Comparison of ENCODE assay signal across 13 cellular contexts in genomic region chr2:173101687-173102086, GRCh38. TPM values are rescaled to one million over a fixed set of nuclear protein-coding genes. Genes with fewer than 3 reads are reported as not detected.
DNase-seq lines count a peak whose midpoint lies in the region; ATAC-seq and FAIRE-seq lines count a peak whose summit lies in the region.
"Had no signal": no experiment of that assay in that cellular context is flagged by ENCODE, and none has a peak within 500 bp of the region (broad histone marks: within the 10 kb centered on the region; RNA-seq: fewer than 3 reads in every experiment).

No MANE protein-coding gene starts in this region.

- DNase-seq in activated CD4-positive, CD25-positive, alpha-beta regulatory T cell treated with anti-CD3 and anti-CD28 coated beads, Interleukin-2, amount 50 U/mL, for 72 hours: no peak
- DNase-seq in skeletal muscle cell (ENCODE audit: low read depth) (peak; percentile 67), NCI-H1092 treated with DMSO at 0.1 percent for 48 hours (lab: John Stamatoyannopoulos, UW) (no peak), HTR-8/SVneo (ENCODE audit: insufficient read length, low spot score) (no peak)
- DNase-seq: NCI-H187 treated with DMSO at 0.1 percent for 48 hours had no signal

- peak overlapping the region; percentile 2 for H3K27ac Mint-ChIP-seq in activated T-helper 17 cell treated with anti-CD3 and anti-CD28 coated beads, Interleukin-2, amount 50 U/mL, for 72 hours
- H3K27ac Mint-ChIP-seq: dendritic cell treated with granulocyte-macrophage colony-stimulating factor and Interleukin-4, amounts not matched to agents 40 ng/mL and 50 ng/mL, for 4 days; GM23338 had no signal

- no peaks in the 10 kb centered on the region for H3K27me3 Mint-ChIP-seq in activated T-helper 17 cell treated with anti-CD3 and anti-CD28 coated beads, Interleukin-2, amount 50 U/mL, for 72 hours
- H3K27me3 Mint-ChIP-seq: dendritic cell treated with granulocyte-macrophage colony-stimulating factor and Interleukin-4, amounts not matched to agents 40 ng/mL and 50 ng/mL, for 4 days had no signal

- peaks cover 1% of the 10 kb centered on the region for H3K4me1 Mint-ChIP-seq in activated T-helper 17 cell treated with anti-CD3 and anti-CD28 coated beads, Interleukin-2, amount 50 U/mL, for 72 hours

- peak overlapping the region; percentile 31 for H3K4me3 Mint-ChIP-seq in activated T-helper 17 cell treated with anti-CD3 and anti-CD28 coated beads, Interleukin-2, amount 50 U/mL, for 72 hours
- H3K4me3 Mint-ChIP-seq: dendritic cell treated with granulocyte-macrophage colony-stimulating factor and Interleukin-4, amounts not matched to agents 40 ng/mL and 50 ng/mL, for 4 days; GM23338; WTC11 had no signal

- no peak overlapping the region for H3K4me3 ChIP-seq in skeletal muscle cell (ENCODE audit: low read depth, low read length)
- H3K4me3 ChIP-seq: A549, GM23338 had no signal

- no peaks in the 10 kb centered on the region for H3K9me3 Mint-ChIP-seq in activated T-helper 17 cell treated with anti-CD3 and anti-CD28 coated beads, Interleukin-2, amount 50 U/mL, for 72 hours
- H3K9me3 Mint-ChIP-seq: dendritic cell treated with granulocyte-macrophage colony-stimulating factor and Interleukin-4, amounts not matched to agents 40 ng/mL and 50 ng/mL, for 4 days; GM23338; WTC11 had no signal

- no peak for FAIRE-seq in HTR-8/SVneo (lab: Jason Lieb, UNC)
- FAIRE-seq: A549 had no signal

- no peaks in the 10 kb centered on the region for H3K36me3 Mint-ChIP-seq in activated T-helper 17 cell treated with anti-CD3 and anti-CD28 coated beads, Interleukin-2, amount 50 U/mL, for 72 hours (ENCODE audit: low read depth)
- H3K36me3 Mint-ChIP-seq: WTC11 had no signal

- ATAC-seq in activated CD4-positive, CD25-positive, alpha-beta regulatory T cell treated with anti-CD3 and anti-CD28 coated beads, Interleukin-2, amount 50 U/mL, for 24 hours: peak; percentile 60 to 75
- peak; percentile 81 for ATAC-seq in HG02571 (IDR thresholded peaks at IDR 0.05; ENCODE audit: unreplicated experiment)
- ATAC-seq in activated T-helper 17 cell treated with anti-CD3 and anti-CD28 coated beads, Interleukin-2, amount 50 U/mL, for 72 hours (replicated peaks): peak; percentile 89
- ATAC-seq in GM19397 (IDR thresholded peaks at IDR 0.05; ENCODE audit: unreplicated experiment): no peak
- ATAC-seq: A549, GM23338, WTC11 had no signal

RNA-seq across cellular contexts. Expression of gene MAP3K20, which starts 26.0 kb away (rescaled TPM):
- total RNA-seq in activated T-helper 17 cell treated with anti-CD3 and anti-CD28 coated beads, Interleukin-2, amount 50 U/mL, for 72 hours: 10 to 100 TPM; 11.9 to 21.9 TPM
